Comparison of ENCODE assay signal across 28 cellular contexts in the genomic region with DNA sequence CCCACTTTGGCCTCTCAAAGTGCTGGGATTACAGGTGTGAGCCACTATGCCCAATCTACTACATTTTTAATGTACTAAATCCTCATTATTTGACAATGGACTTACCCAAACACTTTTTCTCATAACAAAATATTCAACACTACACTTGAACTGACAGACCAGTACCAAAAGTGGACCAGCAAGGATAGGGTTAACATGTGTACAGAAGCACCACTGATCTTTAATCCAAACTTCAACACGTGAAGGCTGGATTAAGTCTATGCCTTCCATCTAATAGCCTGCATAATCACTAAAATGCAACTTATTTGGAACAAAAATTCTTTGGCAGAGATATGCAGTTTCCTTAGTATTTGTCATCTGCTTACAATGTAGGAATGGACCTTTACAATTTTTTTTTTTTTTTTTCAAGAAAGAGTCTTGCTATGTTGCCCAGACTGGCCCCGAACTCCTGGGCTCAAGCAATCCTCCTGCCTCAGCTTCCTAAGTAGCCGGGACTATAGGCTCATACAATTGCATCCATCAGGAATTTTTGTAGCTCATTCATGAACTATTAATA.
DNase-seq lines count a peak whose midpoint lies in the region; ATAC-seq and TF ChIP-seq lines count a peak whose summit lies in the region.
"Had no signal": no experiment of that assay in that cellular context is flagged by ENCODE, and none has a peak within 500 bp of the region (broad histone marks: within the 10 kb centered on the region; RNA-seq: fewer than 3 reads in every experiment).

No MANE protein-coding gene starts in this region.

- H3K9me3 ChIP-seq in adipocyte (ENCODE audit: control insufficient read depth, low read length): no peaks in the 10 kb centered on the region
- no peaks in the 10 kb centered on the region for H3K9me3 ChIP-seq in spleen
- H3K9me3 ChIP-seq: adrenal gland, BLaER1, breast epithelium, esophagus squamous epithelium, prostate gland, upper lobe of left lung had no signal

- H3K4me3 ChIP-seq in adipocyte (ENCODE audit: low read length): no peak overlapping the region
- no peak overlapping the region for H3K4me3 ChIP-seq in spleen
- H3K4me3 ChIP-seq: adrenal gland, BLaER1, breast epithelium, esophagus squamous epithelium, prostate gland, upper lobe of left lung had no signal

- TF ChIP-seq POLR2A in spleen (IDR thresholded peaks at IDR 0.05): no peak

- TF ChIP-seq CTCF in spleen (IDR thresholded peaks at IDR 0.05 in 8 of 11, conservative IDR thresholded peaks at IDR 0.05 in 3 of 11): no peak

- peak overlapping the region in 6 of 8 donors; percentile 11 to 45 (median 35) for H3K27ac ChIP-seq in spleen
- H3K27ac ChIP-seq: BLaER1, breast epithelium, esophagus squamous epithelium, prostate gland, upper lobe of left lung had no signal

- no peak for ATAC-seq in HG03432 (IDR thresholded peaks at IDR 0.05; ENCODE audit: unreplicated experiment)
- ATAC-seq in HG02840 (IDR thresholded peaks at IDR 0.05; ENCODE audit: low FRiP score, unreplicated experiment): no peak
- ATAC-seq: activated T-cell treated with anti-CD3 and anti-CD28 coated beads, Interleukin-2, amount 50 U/mL, for 72 hours; left ventricle myocardium superior; naive thymus-derived CD4-positive, alpha-beta T cell; PC-3; Right ventricle myocardium inferior; stimulated activated naive CD8-positive, alpha-beta T cell treated with anti-CD3 and anti-CD28 coated beads, Interleukin-15, amount 100 ng/mL, for 72 hours had no signal

- no peak overlapping the region for H3K9ac ChIP-seq in adipocyte (ENCODE audit: low read length)
- H3K9ac ChIP-seq: BLaER1 had no signal

- H3K4me1 ChIP-seq in adipocyte (ENCODE audit: control insufficient read depth, insufficient read depth, low read length): peaks cover 19% of the 10 kb centered on the region
- peaks cover 0 to 25% (median 9%) of the 10 kb centered on the region in 6 donors for H3K4me1 ChIP-seq in spleen
- H3K4me1 ChIP-seq: prostate gland had no signal

- H3K36me3 ChIP-seq in adipocyte (ENCODE audit: control insufficient read depth, insufficient read depth, low read length, severe bottlenecking) (no peaks in the 10 kb centered on the region), spleen (peaks cover 0 to 19% (median 0%) of the 10 kb centered on the region in 6 donors)
- H3K36me3 ChIP-seq: adrenal gland, breast epithelium, prostate gland had no signal

- H3K27me3 ChIP-seq in adipocyte (replicated peaks; ENCODE audit: control insufficient read depth, insufficient read depth, low read length) (no peaks in the 10 kb centered on the region), spleen (replicated peaks in 1 of 7) (no peaks in the 10 kb centered on the region)
- H3K27me3 ChIP-seq: adrenal gland, BLaER1, breast epithelium, upper lobe of left lung had no signal

- peak; percentile 20 for DNase-seq in EL
- DNase-seq in adipocyte (ENCODE audit: low read depth): peak; percentile 56
- DNase-seq in fibroblast of gingiva (ENCODE audit: low read depth): peak; percentile 48
- no peak for DNase-seq in spleen
- no peak for DNase-seq in effector CD4-positive, alpha-beta T cell
- no peak for DNase-seq in superior temporal gyrus (ENCODE audit: extremely low spot score)
- DNase-seq: activated CD4-positive, alpha-beta T cell treated with anti-CD3 and anti-CD28 coated beads for 48 hours; activated naive CD4-positive, alpha-beta T cell treated with Interleukin-2 at 50 U/mL for 16 hours; activated T-cell treated with anti-CD3 and anti-CD28 coated beads, Interleukin-2, amount 50 U/mL, for 72 hours; adrenal gland; COR-L47; DMS79; esophagus squamous epithelium; Kasumi-1; left ventricle myocardium superior; midbrain; naive thymus-derived CD4-positive, alpha-beta T cell; NCI-H1694; NCI-H510A treated with DMSO at 0.1 percent for 48 hours; PC-3; stimulated activated naive CD8-positive, alpha-beta T cell treated with anti-CD3 and anti-CD28 coated beads, Interleukin-15, amount 100 ng/mL, for 72 hours; upper lobe of left lung had no signal

- intact Hi-C loops in spleen (cut with DNase I; ENCODE audit: low total_unique reads): no loop called here

- 68 to 84% (median 79%) methylated on average over 3 of the region's 3 CpGs for WGBS in spleen, 5 donors

Comparison
In these comparisons a context has a peak if more than half of its experiments do, and no peak if none do; other contexts are left out.
1. DNase-seq: peak in EL (single experiment), adipocyte (single experiment) and fibroblast of gingiva (single experiment); none in spleen (single experiment), effector CD4-positive, alpha-beta T cell (single experiment) and superior temporal gyrus (single experiment).